Comparison of ENCODE assay signal across 1 cellular context in the genomic region with DNA sequence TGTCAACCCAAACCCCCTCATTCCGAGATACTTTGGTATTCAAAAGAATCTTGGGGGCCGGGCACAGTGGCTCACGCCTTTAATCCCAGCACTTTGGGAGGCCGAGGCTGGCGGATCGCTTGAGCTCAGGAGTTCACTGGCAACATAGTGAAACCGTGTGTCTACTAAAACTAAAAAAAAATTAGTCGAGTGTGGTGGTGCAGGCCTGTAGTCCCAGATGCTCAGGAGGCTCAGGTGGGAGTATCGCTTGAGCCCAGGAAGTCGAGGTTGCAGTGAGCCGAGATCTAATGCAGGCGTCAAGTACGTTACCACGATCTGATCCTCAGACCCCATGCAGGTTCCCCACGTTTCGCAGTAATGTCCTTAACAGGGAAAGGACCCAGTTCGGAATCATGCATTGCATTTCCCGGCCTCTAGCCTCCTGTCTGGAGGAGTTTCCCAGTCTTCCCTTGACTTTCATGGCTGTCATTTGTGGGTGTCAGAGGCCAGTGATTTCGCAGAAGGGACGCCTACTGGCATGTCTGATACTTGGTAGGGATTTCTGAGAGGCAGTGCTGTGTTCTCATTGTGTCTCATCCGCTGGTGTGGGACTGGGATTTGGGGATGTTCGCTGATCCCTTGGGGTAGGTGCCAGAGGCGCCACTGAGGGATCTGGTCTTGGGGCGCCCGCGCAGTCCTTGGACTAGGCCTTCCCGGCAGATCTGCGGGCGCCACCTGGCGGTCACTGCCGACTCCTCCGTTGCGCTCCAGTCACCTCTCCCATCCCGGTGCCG.
TF ChIP-seq lines count a peak whose summit lies in the region.

No MANE protein-coding gene starts in this region.

TF ChIP-seq in HepG2, 621 proteins besides CTCF, POLR2A, EP300 and RAD21 (continued from another document and continues in another):
- TF ChIP-seq ZNF652 (CRISPR knock-in tag; IDR thresholded peaks at IDR 0.05; ENCODE audit: borderline replicate concordance, low read depth) (no peak), LCORL (IDR thresholded peaks at IDR 0.05) (no peak), LCORL (CRISPR knock-in tag; IDR thresholded peaks at IDR 0.05) (no peak), SMYD3 (CRISPR knock-in tag; IDR thresholded peaks at IDR 0.05) (no peak), AHR (CRISPR knock-in tag; IDR thresholded peaks at IDR 0.05) (no peak), ZBTB42 (CRISPR knock-in tag; IDR thresholded peaks at IDR 0.05) (0 out of 2 replicates have a peak, but pooled peaks have one; percentile 56), PRPF4 (IDR thresholded peaks at IDR 0.05; ENCODE audit: low read depth, low read length, poor library complexity, severe bottlenecking) (no peak), ZNF232 (CRISPR knock-in tag; IDR thresholded peaks at IDR 0.05; ENCODE audit: borderline replicate concordance) (no peak), SNAI1 (CRISPR knock-in tag; IDR thresholded peaks at IDR 0.05; ENCODE audit: borderline replicate concordance) (no peak), HNF4A (CRISPR knock-in tag; IDR thresholded peaks at IDR 0.05) (peak; percentile 22; the same call in 1 of the 2 replicates), ZNF556 (CRISPR knock-in tag; IDR thresholded peaks at IDR 0.05; ENCODE audit: borderline replicate concordance) (no peak), ZSCAN22 (CRISPR knock-in tag; IDR thresholded peaks at IDR 0.05) (no peak), ZNF20 (CRISPR knock-in tag; IDR thresholded peaks at IDR 0.05) (no peak), PHF20 (CRISPR knock-in tag; IDR thresholded peaks at IDR 0.05) (peak; percentile 34; the same call in 1 of the 2 replicates), FOXO1 (CRISPR knock-in tag; IDR thresholded peaks at IDR 0.05) (peak; percentile 33; the same call in 1 of the 2 replicates), NRL (CRISPR knock-in tag; IDR thresholded peaks at IDR 0.05; ENCODE audit: borderline replicate concordance) (no peak), SALL1 (CRISPR knock-in tag; IDR thresholded peaks at IDR 0.05) (peak; percentile 41; the same call in 1 of the 2 replicates), DPF2 (CRISPR knock-in tag; IDR thresholded peaks at IDR 0.05; ENCODE audit: borderline replicate concordance, low read depth) (no peak), MYC (CRISPR knock-in tag; IDR thresholded peaks at IDR 0.05; ENCODE audit: borderline replicate concordance) (peak; percentile 43; the same call in 1 of the 2 replicates), NR1H2 (CRISPR knock-in tag; IDR thresholded peaks at IDR 0.05; ENCODE audit: borderline replicate concordance, low read depth) (no peak), HMG20B (CRISPR knock-in tag; conservative IDR thresholded peaks at IDR 0.05) (no peak), ZNF546 (CRISPR knock-in tag; conservative IDR thresholded peaks at IDR 0.05) (0 out of 2 replicates have a peak, but pooled peaks have one; percentile 13), ZFP90 (CRISPR knock-in tag; IDR thresholded peaks at IDR 0.05; ENCODE audit: borderline replicate concordance) (peak; percentile 41; the same call in 1 of the 2 replicates), ZNF383 (CRISPR knock-in tag; IDR thresholded peaks at IDR 0.05; ENCODE audit: borderline replicate concordance) (no peak), ATRX (CRISPR knock-in tag; IDR thresholded peaks at IDR 0.05; ENCODE audit: borderline replicate concordance) (no peak), STAT5B (CRISPR knock-in tag; IDR thresholded peaks at IDR 0.05) (no peak), PCBP2 (optimal IDR thresholded peaks at IDR 0.05; ENCODE audit: low read depth, low read length, poor library complexity, severe bottlenecking) (no peak), XRCC5 (optimal IDR thresholded peaks at IDR 0.05; ENCODE audit: low read length) (peak; percentile 79), EHMT2 (IDR thresholded peaks at IDR 0.05; ENCODE audit: borderline replicate concordance, low read depth, low read length) (no peak), HDAC2 (CRISPR knock-in tag; IDR thresholded peaks at IDR 0.05) (peak; percentile 42; the same call in 1 of the 2 replicates), TGIF2 (CRISPR knock-in tag; IDR thresholded peaks at IDR 0.05) (0 out of 2 replicates have a peak, but pooled peaks have one; percentile 28), SIX1 (CRISPR knock-in tag; IDR thresholded peaks at IDR 0.05; ENCODE audit: borderline replicate concordance) (0 out of 2 replicates have a peak, but pooled peaks have one; percentile 12), SOX13 (IDR thresholded peaks at IDR 0.05) (no peak), SOX13 (CRISPR knock-in tag; conservative IDR thresholded peaks at IDR 0.05 in 1 of 2, IDR thresholded peaks at IDR 0.05 in 1 of 2) (no peak), RXRB (CRISPR knock-in tag; IDR thresholded peaks at IDR 0.05; ENCODE audit: borderline replicate concordance) (no peak), HOXA5 (CRISPR knock-in tag; IDR thresholded peaks at IDR 0.05) (no peak), ELF3 (CRISPR knock-in tag; IDR thresholded peaks at IDR 0.05) (no peak), ZNF253 (CRISPR knock-in tag; IDR thresholded peaks at IDR 0.05; ENCODE audit: borderline replicate concordance) (no peak), ZKSCAN8 (CRISPR knock-in tag; IDR thresholded peaks at IDR 0.05; ENCODE audit: borderline replicate concordance) (no peak), RFX3 (CRISPR knock-in tag; IDR thresholded peaks at IDR 0.05) (no peak), ZNF468 (CRISPR knock-in tag; IDR thresholded peaks at IDR 0.05) (no peak), RBM39 (IDR thresholded peaks at IDR 0.05; ENCODE audit: low read depth, low read length, poor library complexity, severe bottlenecking) (no peak), ZSCAN31 (CRISPR knock-in tag; IDR thresholded peaks at IDR 0.05; ENCODE audit: low read depth) (0 out of 2 replicates have a peak, but pooled peaks have one; percentile 32), SYNCRIP (IDR thresholded peaks at IDR 0.05; ENCODE audit: insufficient read depth, low read depth, low read length) (no peak), ZBTB3 (CRISPR knock-in tag; IDR thresholded peaks at IDR 0.05; ENCODE audit: borderline replicate concordance, low read depth) (no peak), ZBTB38 (CRISPR knock-in tag; IDR thresholded peaks at IDR 0.05) (0 out of 2 replicates have a peak, but pooled peaks have one; percentile 22), ZNF777 (CRISPR knock-in tag; IDR thresholded peaks at IDR 0.05) (0 out of 2 replicates have a peak, but pooled peaks have one; percentile 51), TAF1 (CRISPR knock-in tag; IDR thresholded peaks at IDR 0.05) (no peak)
- TF ChIP-seq, protein P1, sequence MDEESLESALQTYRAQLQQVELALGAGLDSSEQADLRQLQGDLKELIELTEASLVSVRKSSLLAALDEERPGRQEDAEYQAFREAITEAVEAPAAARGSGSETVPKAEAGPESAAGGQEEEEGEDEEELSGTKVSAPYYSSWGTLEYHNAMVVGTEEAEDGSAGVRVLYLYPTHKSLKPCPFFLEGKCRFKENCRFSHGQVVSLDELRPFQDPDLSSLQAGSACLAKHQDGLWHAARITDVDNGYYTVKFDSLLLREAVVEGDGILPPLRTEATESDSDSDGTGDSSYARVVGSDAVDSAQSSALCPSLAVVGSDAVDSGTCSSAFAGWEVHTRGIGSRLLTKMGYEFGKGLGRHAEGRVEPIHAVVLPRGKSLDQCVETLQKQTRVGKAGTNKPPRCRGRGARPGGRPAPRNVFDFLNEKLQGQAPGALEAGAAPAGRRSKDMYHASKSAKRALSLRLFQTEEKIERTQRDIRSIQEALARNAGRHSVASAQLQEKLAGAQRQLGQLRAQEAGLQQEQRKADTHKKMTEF (CRISPR knock-in tag; IDR thresholded peaks at IDR 0.05) = 0 out of 2 replicates have a peak, but pooled peaks have one; percentile 18
- TF ChIP-seq, protein P2, sequence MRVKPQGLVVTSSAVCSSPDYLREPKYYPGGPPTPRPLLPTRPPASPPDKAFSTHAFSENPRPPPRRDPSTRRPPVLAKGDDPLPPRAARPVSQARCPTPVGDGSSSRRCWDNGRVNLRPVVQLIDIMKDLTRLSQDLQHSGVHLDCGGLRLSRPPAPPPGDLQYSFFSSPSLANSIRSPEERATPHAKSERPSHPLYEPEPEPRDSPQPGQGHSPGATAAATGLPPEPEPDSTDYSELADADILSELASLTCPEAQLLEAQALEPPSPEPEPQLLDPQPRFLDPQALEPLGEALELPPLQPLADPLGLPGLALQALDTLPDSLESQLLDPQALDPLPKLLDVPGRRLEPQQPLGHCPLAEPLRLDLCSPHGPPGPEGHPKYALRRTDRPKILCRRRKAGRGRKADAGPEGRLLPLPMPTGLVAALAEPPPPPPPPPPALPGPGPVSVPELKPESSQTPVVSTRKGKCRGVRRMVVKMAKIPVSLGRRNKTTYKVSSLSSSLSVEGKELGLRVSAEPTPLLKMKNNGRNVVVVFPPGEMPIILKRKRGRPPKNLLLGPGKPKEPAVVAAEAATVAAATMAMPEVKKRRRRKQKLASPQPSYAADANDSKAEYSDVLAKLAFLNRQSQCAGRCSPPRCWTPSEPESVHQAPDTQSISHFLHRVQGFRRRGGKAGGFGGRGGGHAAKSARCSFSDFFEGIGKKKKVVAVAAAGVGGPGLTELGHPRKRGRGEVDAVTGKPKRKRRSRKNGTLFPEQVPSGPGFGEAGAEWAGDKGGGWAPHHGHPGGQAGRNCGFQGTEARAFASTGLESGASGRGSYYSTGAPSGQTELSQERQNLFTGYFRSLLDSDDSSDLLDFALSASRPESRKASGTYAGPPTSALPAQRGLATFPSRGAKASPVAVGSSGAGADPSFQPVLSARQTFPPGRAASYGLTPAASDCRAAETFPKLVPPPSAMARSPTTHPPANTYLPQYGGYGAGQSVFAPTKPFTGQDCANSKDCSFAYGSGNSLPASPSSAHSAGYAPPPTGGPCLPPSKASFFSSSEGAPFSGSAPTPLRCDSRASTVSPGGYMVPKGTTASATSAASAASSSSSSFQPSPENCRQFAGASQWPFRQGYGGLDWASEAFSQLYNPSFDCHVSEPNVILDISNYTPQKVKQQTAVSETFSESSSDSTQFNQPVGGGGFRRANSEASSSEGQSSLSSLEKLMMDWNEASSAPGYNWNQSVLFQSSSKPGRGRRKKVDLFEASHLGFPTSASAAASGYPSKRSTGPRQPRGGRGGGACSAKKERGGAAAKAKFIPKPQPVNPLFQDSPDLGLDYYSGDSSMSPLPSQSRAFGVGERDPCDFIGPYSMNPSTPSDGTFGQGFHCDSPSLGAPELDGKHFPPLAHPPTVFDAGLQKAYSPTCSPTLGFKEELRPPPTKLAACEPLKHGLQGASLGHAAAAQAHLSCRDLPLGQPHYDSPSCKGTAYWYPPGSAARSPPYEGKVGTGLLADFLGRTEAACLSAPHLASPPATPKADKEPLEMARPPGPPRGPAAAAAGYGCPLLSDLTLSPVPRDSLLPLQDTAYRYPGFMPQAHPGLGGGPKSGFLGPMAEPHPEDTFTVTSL (CRISPR knock-in tag; IDR thresholded peaks at IDR 0.05; ENCODE audit: borderline replicate concordance) = no peak
- TF ChIP-seq, protein P3, sequence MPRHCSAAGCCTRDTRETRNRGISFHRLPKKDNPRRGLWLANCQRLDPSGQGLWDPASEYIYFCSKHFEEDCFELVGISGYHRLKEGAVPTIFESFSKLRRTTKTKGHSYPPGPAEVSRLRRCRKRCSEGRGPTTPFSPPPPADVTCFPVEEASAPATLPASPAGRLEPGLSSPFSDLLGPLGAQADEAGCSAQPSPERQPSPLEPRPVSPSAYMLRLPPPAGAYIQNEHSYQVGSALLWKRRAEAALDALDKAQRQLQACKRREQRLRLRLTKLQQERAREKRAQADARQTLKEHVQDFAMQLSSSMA (CRISPR knock-in tag; IDR thresholded peaks at IDR 0.05) = no peak
- TF ChIP-seq, protein P4, sequence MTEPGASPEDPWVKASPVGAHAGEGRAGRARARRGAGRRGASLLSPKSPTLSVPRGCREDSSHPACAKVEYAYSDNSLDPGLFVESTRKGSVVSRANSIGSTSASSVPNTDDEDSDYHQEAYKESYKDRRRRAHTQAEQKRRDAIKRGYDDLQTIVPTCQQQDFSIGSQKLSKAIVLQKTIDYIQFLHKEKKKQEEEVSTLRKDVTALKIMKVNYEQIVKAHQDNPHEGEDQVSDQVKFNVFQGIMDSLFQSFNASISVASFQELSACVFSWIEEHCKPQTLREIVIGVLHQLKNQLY (CRISPR knock-in tag; IDR thresholded peaks at IDR 0.05) = no peak
- TF ChIP-seq, protein P5, sequence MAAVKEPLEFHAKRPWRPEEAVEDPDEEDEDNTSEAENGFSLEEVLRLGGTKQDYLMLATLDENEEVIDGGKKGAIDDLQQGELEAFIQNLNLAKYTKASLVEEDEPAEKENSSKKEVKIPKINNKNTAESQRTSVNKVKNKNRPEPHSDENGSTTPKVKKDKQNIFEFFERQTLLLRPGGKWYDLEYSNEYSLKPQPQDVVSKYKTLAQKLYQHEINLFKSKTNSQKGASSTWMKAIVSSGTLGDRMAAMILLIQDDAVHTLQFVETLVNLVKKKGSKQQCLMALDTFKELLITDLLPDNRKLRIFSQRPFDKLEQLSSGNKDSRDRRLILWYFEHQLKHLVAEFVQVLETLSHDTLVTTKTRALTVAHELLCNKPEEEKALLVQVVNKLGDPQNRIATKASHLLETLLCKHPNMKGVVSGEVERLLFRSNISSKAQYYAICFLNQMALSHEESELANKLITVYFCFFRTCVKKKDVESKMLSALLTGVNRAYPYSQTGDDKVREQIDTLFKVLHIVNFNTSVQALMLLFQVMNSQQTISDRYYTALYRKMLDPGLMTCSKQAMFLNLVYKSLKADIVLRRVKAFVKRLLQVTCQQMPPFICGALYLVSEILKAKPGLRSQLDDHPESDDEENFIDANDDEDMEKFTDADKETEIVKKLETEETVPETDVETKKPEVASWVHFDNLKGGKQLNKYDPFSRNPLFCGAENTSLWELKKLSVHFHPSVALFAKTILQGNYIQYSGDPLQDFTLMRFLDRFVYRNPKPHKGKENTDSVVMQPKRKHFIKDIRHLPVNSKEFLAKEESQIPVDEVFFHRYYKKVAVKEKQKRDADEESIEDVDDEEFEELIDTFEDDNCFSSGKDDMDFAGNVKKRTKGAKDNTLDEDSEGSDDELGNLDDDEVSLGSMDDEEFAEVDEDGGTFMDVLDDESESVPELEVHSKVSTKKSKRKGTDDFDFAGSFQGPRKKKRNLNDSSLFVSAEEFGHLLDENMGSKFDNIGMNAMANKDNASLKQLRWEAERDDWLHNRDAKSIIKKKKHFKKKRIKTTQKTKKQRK (IDR thresholded peaks at IDR 0.05; ENCODE audit: low read length) = no peak
- TF ChIP-seq, protein P6, sequence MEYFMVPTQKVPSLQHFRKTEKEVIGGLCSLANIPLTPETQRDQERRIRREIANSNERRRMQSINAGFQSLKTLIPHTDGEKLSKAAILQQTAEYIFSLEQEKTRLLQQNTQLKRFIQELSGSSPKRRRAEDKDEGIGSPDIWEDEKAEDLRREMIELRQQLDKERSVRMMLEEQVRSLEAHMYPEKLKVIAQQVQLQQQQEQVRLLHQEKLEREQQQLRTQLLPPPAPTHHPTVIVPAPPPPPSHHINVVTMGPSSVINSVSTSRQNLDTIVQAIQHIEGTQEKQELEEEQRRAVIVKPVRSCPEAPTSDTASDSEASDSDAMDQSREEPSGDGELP (IDR thresholded peaks at IDR 0.05; ENCODE audit: borderline replicate concordance, low read depth) = no peak
- TF ChIP-seq, protein P7, sequence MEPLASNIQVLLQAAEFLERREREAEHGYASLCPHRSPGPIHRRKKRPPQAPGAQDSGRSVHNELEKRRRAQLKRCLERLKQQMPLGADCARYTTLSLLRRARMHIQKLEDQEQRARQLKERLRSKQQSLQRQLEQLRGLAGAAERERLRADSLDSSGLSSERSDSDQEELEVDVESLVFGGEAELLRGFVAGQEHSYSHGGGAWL (CRISPR knock-in tag; IDR thresholded peaks at IDR 0.05) = no peak
